Comparison of ENCODE assay signal across 1 cellular context in the genomic region with DNA sequence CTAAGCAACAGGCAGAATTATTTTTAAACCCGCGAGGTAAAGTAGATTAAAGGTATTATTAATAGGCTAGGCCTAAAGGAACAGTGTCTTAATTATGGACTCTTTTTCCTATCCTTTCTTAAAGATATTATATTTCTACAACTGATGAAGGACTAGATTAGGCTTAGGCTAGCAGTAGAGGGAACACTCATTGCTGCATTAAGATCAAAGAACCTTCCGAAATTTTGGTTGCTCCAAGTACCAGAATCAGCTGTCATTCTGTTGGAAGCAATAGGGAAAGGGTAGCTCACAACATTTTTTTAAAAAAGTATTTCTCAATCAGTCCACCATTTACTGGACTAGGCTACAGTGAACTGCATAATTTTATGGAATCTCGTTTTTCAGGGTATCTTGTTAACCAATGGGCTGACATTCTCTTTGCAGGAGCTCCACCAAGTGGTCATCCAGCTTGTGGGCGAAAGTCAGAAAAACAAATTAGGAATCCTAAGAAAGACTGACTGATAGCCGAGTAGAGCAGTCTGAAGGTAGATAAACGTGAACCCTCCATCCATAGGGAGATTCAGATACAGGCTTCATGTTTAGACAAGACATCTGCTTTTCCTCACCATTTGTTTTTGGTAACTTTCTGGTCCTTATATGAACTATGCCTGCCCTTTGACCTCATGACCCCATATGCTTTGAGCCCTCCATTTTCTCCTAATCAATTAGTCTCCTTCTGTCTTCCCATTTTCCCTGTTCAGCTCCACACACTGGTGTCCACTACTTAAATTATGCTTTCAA.
TF ChIP-seq lines count a peak whose summit lies in the region.

No MANE protein-coding gene starts in this region.

TF ChIP-seq in H1, 55 proteins besides CTCF, POLR2A, EP300 and RAD21 (continued from another document):
- TF ChIP-seq SP1 (IDR thresholded peaks at IDR 0.05; ENCODE audit: low read depth, low read length): no peak
- TF ChIP-seq SP2 (IDR thresholded peaks at IDR 0.05; ENCODE audit: low read length): no peak
- TF ChIP-seq GTF2F1 (IDR thresholded peaks at IDR 0.05; ENCODE audit: borderline replicate concordance, low read depth, low read length): no peak
- no peak for TF ChIP-seq POLR2AphosphoS5 (IDR thresholded peaks at IDR 0.05; ENCODE audit: low read depth, low read length)
- TF ChIP-seq SP4 (IDR thresholded peaks at IDR 0.05; ENCODE audit: low read length): no peak
- no peak for TF ChIP-seq GABPA (IDR thresholded peaks at IDR 0.05; ENCODE audit: borderline replicate concordance, insufficient read depth, low read length)
- TF ChIP-seq, protein P1, sequence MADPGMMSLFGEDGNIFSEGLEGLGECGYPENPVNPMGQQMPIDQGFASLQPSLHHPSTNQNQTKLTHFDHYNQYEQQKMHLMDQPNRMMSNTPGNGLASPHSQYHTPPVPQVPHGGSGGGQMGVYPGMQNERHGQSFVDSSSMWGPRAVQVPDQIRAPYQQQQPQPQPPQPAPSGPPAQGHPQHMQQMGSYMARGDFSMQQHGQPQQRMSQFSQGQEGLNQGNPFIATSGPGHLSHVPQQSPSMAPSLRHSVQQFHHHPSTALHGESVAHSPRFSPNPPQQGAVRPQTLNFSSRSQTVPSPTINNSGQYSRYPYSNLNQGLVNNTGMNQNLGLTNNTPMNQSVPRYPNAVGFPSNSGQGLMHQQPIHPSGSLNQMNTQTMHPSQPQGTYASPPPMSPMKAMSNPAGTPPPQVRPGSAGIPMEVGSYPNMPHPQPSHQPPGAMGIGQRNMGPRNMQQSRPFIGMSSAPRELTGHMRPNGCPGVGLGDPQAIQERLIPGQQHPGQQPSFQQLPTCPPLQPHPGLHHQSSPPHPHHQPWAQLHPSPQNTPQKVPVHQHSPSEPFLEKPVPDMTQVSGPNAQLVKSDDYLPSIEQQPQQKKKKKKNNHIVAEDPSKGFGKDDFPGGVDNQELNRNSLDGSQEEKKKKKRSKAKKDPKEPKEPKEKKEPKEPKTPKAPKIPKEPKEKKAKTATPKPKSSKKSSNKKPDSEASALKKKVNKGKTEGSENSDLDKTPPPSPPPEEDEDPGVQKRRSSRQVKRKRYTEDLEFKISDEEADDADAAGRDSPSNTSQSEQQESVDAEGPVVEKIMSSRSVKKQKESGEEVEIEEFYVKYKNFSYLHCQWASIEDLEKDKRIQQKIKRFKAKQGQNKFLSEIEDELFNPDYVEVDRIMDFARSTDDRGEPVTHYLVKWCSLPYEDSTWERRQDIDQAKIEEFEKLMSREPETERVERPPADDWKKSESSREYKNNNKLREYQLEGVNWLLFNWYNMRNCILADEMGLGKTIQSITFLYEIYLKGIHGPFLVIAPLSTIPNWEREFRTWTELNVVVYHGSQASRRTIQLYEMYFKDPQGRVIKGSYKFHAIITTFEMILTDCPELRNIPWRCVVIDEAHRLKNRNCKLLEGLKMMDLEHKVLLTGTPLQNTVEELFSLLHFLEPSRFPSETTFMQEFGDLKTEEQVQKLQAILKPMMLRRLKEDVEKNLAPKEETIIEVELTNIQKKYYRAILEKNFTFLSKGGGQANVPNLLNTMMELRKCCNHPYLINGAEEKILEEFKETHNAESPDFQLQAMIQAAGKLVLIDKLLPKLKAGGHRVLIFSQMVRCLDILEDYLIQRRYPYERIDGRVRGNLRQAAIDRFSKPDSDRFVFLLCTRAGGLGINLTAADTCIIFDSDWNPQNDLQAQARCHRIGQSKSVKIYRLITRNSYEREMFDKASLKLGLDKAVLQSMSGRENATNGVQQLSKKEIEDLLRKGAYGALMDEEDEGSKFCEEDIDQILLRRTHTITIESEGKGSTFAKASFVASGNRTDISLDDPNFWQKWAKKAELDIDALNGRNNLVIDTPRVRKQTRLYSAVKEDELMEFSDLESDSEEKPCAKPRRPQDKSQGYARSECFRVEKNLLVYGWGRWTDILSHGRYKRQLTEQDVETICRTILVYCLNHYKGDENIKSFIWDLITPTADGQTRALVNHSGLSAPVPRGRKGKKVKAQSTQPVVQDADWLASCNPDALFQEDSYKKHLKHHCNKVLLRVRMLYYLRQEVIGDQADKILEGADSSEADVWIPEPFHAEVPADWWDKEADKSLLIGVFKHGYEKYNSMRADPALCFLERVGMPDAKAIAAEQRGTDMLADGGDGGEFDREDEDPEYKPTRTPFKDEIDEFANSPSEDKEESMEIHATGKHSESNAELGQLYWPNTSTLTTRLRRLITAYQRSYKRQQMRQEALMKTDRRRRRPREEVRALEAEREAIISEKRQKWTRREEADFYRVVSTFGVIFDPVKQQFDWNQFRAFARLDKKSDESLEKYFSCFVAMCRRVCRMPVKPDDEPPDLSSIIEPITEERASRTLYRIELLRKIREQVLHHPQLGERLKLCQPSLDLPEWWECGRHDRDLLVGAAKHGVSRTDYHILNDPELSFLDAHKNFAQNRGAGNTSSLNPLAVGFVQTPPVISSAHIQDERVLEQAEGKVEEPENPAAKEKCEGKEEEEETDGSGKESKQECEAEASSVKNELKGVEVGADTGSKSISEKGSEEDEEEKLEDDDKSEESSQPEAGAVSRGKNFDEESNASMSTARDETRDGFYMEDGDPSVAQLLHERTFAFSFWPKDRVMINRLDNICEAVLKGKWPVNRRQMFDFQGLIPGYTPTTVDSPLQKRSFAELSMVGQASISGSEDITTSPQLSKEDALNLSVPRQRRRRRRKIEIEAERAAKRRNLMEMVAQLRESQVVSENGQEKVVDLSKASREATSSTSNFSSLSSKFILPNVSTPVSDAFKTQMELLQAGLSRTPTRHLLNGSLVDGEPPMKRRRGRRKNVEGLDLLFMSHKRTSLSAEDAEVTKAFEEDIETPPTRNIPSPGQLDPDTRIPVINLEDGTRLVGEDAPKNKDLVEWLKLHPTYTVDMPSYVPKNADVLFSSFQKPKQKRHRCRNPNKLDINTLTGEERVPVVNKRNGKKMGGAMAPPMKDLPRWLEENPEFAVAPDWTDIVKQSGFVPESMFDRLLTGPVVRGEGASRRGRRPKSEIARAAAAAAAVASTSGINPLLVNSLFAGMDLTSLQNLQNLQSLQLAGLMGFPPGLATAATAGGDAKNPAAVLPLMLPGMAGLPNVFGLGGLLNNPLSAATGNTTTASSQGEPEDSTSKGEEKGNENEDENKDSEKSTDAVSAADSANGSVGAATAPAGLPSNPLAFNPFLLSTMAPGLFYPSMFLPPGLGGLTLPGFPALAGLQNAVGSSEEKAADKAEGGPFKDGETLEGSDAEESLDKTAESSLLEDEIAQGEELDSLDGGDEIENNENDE (IDR thresholded peaks at IDR 0.05; ENCODE audit: insufficient replicate concordance, low read length): no peak
- TF ChIP-seq, protein P2, sequence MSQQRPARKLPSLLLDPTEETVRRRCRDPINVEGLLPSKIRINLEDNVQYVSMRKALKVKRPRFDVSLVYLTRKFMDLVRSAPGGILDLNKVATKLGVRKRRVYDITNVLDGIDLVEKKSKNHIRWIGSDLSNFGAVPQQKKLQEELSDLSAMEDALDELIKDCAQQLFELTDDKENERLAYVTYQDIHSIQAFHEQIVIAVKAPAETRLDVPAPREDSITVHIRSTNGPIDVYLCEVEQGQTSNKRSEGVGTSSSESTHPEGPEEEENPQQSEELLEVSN (IDR thresholded peaks at IDR 0.05): no peak
- TF ChIP-seq EGR1 (IDR thresholded peaks at IDR 0.05; ENCODE audit: borderline replicate concordance, low read depth, low read length): no peak
- no peak for TF ChIP-seq CEBPB (IDR thresholded peaks at IDR 0.05; ENCODE audit: low read depth, low read length)
- TF ChIP-seq HDAC6 (IDR thresholded peaks at IDR 0.05; ENCODE audit: low read depth, low read length): no peak
- no peak for TF ChIP-seq HDAC2 (IDR thresholded peaks at IDR 0.05; ENCODE audit: borderline replicate concordance in 1 of 2, low read depth in 2 of 2, low read length in 2 of 2)
- TF ChIP-seq TBP (IDR thresholded peaks at IDR 0.05; ENCODE audit: low read depth, low read length): no peak
- TF ChIP-seq, protein P3, sequence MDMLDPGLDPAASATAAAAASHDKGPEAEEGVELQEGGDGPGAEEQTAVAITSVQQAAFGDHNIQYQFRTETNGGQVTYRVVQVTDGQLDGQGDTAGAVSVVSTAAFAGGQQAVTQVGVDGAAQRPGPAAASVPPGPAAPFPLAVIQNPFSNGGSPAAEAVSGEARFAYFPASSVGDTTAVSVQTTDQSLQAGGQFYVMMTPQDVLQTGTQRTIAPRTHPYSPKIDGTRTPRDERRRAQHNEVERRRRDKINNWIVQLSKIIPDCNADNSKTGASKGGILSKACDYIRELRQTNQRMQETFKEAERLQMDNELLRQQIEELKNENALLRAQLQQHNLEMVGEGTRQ (IDR thresholded peaks at IDR 0.05; ENCODE audit: low read length): no peak
- TF ChIP-seq NANOG (IDR thresholded peaks at IDR 0.05; ENCODE audit: insufficient read depth, low read depth, low read length, poor library complexity, severe bottlenecking): no peak
- TF ChIP-seq KDM5A (IDR thresholded peaks at IDR 0.05; ENCODE audit: low read length): no peak
- TF ChIP-seq RXRA (IDR thresholded peaks at IDR 0.05; ENCODE audit: insufficient read depth, low read depth, low read length): no peak
- TF ChIP-seq CBX8 (IDR thresholded peaks at IDR 0.05; ENCODE audit: borderline replicate concordance, low read depth, low read length): no peak
